ENCODE assay signal across 8 cellular contexts in genomic region chr15:73127302-73127936, GRCh38.
DNase-seq lines count a peak whose midpoint lies in the region; ATAC-seq and TF ChIP-seq lines count a peak whose summit lies in the region.

No MANE protein-coding gene starts in this region.

- no peak overlapping the region for H3K4me3 Mint-ChIP-seq in activated CD8-positive, alpha-beta T cell treated with anti-CD3 and anti-CD28 coated beads for 36 hours
- H3K4me3 Mint-ChIP-seq in stimulated activated naive CD8-positive, alpha-beta T cell treated with anti-CD3 and anti-CD28 coated beads, Interleukin-15, amount 100 ng/mL, for 72 hours = no peak overlapping the region

- DNase-seq in AG08395 (ENCODE audit: low spot score) = peak; percentile 49
- DNase-seq in ELR (ENCODE audit: low read depth) = peak; percentile 40
- peak; percentile 6 for DNase-seq in LHCN-M2 (ENCODE audit: low read depth)
- DNase-seq in activated CD8-positive, alpha-beta T cell treated with anti-CD3 and anti-CD28 coated beads for 36 hours = peak; percentile 34
- peak; percentile 17 for DNase-seq in hepatic stellate cell (ENCODE audit: low spot score)
- peak; percentile 15 to 22 for DNase-seq in stimulated activated naive CD8-positive, alpha-beta T cell treated with anti-CD3 and anti-CD28 coated beads, Interleukin-15, amount 100 ng/mL, for 72 hours

- H3K4me1 Mint-ChIP-seq in activated CD8-positive, alpha-beta T cell treated with anti-CD3 and anti-CD28 coated beads for 36 hours (ENCODE audit: low read depth) = no peaks in the 10 kb centered on the region
- H3K4me1 Mint-ChIP-seq in stimulated activated naive CD8-positive, alpha-beta T cell treated with anti-CD3 and anti-CD28 coated beads, Interleukin-15, amount 100 ng/mL, for 72 hours = no peaks in the 10 kb centered on the region

- POLR2A ChIA-PET in activated CD8-positive, alpha-beta T cell treated with anti-CD3 and anti-CD28 coated beads for 36 hours (lab: Charles Lee) = no interaction called here

- H3K9me3 Mint-ChIP-seq in activated CD8-positive, alpha-beta T cell treated with anti-CD3 and anti-CD28 coated beads for 36 hours = no peaks in the 10 kb centered on the region
- no peaks in the 10 kb centered on the region for H3K9me3 Mint-ChIP-seq in stimulated activated naive CD8-positive, alpha-beta T cell treated with anti-CD3 and anti-CD28 coated beads, Interleukin-15, amount 100 ng/mL, for 72 hours

- H3K27me3 Mint-ChIP-seq in activated CD8-positive, alpha-beta T cell treated with anti-CD3 and anti-CD28 coated beads for 36 hours = peaks cover 7% of the 10 kb centered on the region
- H3K27me3 Mint-ChIP-seq in stimulated activated naive CD8-positive, alpha-beta T cell treated with anti-CD3 and anti-CD28 coated beads, Interleukin-15, amount 100 ng/mL, for 72 hours = no peaks in the 10 kb centered on the region

- intact Hi-C loops in activated CD8-positive, alpha-beta T cell treated with anti-CD3 and anti-CD28 coated beads for 36 hours (cut with micrococcal nuclease) = no loop called here

- no peak overlapping the region for H3K27ac Mint-ChIP-seq in activated CD8-positive, alpha-beta T cell treated with anti-CD3 and anti-CD28 coated beads for 36 hours
- no peak overlapping the region for H3K27ac Mint-ChIP-seq in stimulated activated naive CD8-positive, alpha-beta T cell treated with anti-CD3 and anti-CD28 coated beads, Interleukin-15, amount 100 ng/mL, for 72 hours

- CTCF ChIA-PET in activated CD8-positive, alpha-beta T cell treated with anti-CD3 and anti-CD28 coated beads for 36 hours (lab: Charles Lee) = interaction anchor here (0.6 to 1.7 kb wide), 6 partner anchors 12 to 115 kb away, joined by 3 to 7 read pairs (median 3); no protein-coding TSS in a partner anchor

- peak; percentile 69 for ATAC-seq in activated CD8-positive, alpha-beta T cell treated with anti-CD3 and anti-CD28 coated beads for 36 hours
- peak; percentile 71 for ATAC-seq in stimulated activated naive CD8-positive, alpha-beta T cell treated with anti-CD3 and anti-CD28 coated beads, Interleukin-15, amount 100 ng/mL, for 72 hours
- no peak for ATAC-seq in HG03457 (IDR thresholded peaks at IDR 0.05; ENCODE audit: unreplicated experiment)
- no peak for ATAC-seq in GM21447 (IDR thresholded peaks at IDR 0.05; ENCODE audit: unreplicated experiment)

- no peaks in the 10 kb centered on the region for H3K36me3 Mint-ChIP-seq in activated CD8-positive, alpha-beta T cell treated with anti-CD3 and anti-CD28 coated beads for 36 hours (ENCODE audit: low read depth)

- peak; percentile 79 for TF ChIP-seq CTCF in activated CD8-positive, alpha-beta T cell treated with anti-CD3 and anti-CD28 coated beads for 36 hours (IDR thresholded peaks at IDR 0.05)

Comparison
In these comparisons a context has a peak if more than half of its experiments do, and no peak if none do; other contexts are left out.
1. ATAC-seq: peak in activated CD8-positive, alpha-beta T cell treated with anti-CD3 and anti-CD28 coated beads for 36 hours (single experiment) and stimulated activated naive CD8-positive, alpha-beta T cell treated with anti-CD3 and anti-CD28 coated beads, Interleukin-15, amount 100 ng/mL, for 72 hours (single experiment); none in HG03457 (single experiment) and GM21447 (single experiment).
2. Peak in every context shown above with its lines, with median percentiles within 50 percentile points of each other: DNase-seq.